1 cellular context compared by ENCODE assay signal in the genomic region with DNA sequence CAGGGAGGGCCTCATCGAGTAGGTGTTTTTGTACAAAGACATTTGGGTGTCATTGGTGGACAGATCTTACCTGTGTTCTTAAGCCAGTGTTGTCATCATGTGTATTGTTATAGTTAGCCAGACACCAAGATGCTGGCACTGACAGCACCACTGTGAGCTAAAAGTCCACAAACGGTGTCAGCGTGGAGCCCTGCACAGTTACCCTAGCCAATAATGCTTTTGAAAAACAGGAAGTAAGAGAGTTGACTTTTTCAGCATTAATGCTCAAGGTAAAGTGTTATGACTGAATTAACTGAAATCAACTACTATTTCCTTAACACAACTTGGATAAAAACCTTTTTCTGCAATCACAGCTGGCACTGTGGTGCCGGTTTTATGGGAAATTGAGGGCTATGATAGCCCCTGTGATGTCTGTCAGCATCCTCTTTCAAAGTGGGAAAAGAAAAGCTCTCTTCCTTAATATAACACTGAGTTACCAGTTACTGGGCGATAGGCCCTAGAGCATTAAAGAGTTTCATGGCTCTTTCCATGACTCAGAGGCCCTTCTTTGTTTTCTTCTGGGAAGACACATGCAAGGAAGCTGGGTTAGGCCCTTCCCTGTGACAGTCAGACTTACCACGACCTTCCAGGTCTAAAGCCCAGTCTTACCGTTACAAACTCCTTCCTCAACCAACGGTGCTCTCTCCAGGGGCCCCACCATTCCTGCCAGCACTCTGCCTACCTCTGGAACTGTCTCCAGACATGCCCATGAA. TPM values are rescaled to one million over a fixed set of nuclear protein-coding genes. Genes with fewer than 3 reads are reported as not detected.
"Had no signal": no experiment of that assay in that cellular context is flagged by ENCODE, and none has a peak within 500 bp of the region (broad histone marks: within the 10 kb centered on the region; RNA-seq: fewer than 3 reads in every experiment).

No MANE protein-coding gene starts in this region.

RNA-seq across cellular contexts. Expression of gene NUDT4B, which starts 37.6 kb away (rescaled TPM):
- total RNA-seq: MCF 10A had no signal
